Comparison of ENCODE assay signal across 13 cellular contexts in the genomic region with DNA sequence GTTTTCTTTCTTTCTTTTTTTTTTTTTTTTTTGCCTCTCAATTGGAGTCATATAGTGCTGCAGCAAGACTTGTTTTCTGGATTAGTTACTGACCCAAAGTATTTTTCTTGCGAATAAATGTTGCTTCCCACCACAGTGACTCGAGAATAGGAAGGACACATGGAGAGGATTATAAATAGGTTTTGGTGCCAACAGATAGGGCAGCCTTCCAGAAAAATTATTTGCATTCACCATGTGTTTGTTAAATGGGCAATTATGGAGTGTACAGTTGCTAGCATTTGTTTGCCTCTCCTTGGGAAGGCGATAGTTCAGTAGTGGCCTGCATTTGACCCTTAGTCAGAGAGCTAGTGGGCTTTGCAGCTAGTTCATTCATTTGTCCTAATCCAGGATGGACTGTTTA.
A peak's percentile ranks its signal among the peaks of the same experiment; 100 is the strongest.
DNase-seq lines count a peak whose midpoint lies in the region; ATAC-seq and TF ChIP-seq lines count a peak whose summit lies in the region.
"Had no signal": no experiment of that assay in that cellular context is flagged by ENCODE, and none has a peak within 500 bp of the region (broad histone marks: within the 10 kb centered on the region; RNA-seq: fewer than 3 reads in every experiment).

No MANE protein-coding gene starts in this region.

- intact Hi-C loops in activated B cell treated with CpG ODN at 0.5 μM for 24 hours (cut with micrococcal nuclease), result loop anchor here (5.0 to 10.0 kb wide), 3 partner anchors 47 to 139 kb away; no protein-coding TSS in a partner anchor

- peak overlapping the region; percentile 71 for H3K4me3 Mint-ChIP-seq in activated B cell treated with CpG ODN at 0.5 μM for 24 hours
- peak overlapping the region in 8 of 10 donors; percentile 8 to 73 (median 35) for H3K4me3 Mint-ChIP-seq in naive thymus-derived CD8-positive, alpha-beta T cell
- H3K4me3 Mint-ChIP-seq: activated naive CD8-positive, alpha-beta T cell treated with anti-CD3 and anti-CD28 coated beads for 36 hours had no signal

- no peaks in the 10 kb centered on the region for H3K27me3 Mint-ChIP-seq in activated B cell treated with CpG ODN at 0.5 μM for 24 hours
- H3K27me3 Mint-ChIP-seq in naive thymus-derived CD8-positive, alpha-beta T cell, result no peaks in the 10 kb centered on the region
- H3K27me3 Mint-ChIP-seq: activated naive CD8-positive, alpha-beta T cell treated with anti-CD3 and anti-CD28 coated beads for 36 hours; progenitor cell of endocrine pancreas had no signal

- ATAC-seq in activated B cell treated with CpG ODN at 0.5 μM for 24 hours (ENCODE audit: low read depth) (no peak), GM19023 (IDR thresholded peaks at IDR 0.05; ENCODE audit: unreplicated experiment) (no peak), GM21576 (IDR thresholded peaks at IDR 0.05; ENCODE audit: unreplicated experiment) (no peak)
- ATAC-seq in naive thymus-derived CD8-positive, alpha-beta T cell, result no peak

- no peak for TF ChIP-seq CTCF in activated B cell treated with CpG ODN at 0.5 μM for 24 hours (IDR thresholded peaks at IDR 0.05)
- TF ChIP-seq CTCF in coronary artery (IDR thresholded peaks at IDR 0.05), result no peak

- H3K4me3 ChIP-seq in coronary artery, result no peak overlapping the region

- H3K4me1 Mint-ChIP-seq in activated B cell treated with CpG ODN at 0.5 μM for 24 hours, result peaks cover 79% of the 10 kb centered on the region
- peaks cover 36 to 96% (median 69%) of the 10 kb centered on the region in 4 donors for H3K4me1 Mint-ChIP-seq in naive thymus-derived CD8-positive, alpha-beta T cell

- DNase-seq in DMS153 treated with DMSO at 0.1 percent for 48 hours (lab: John Stamatoyannopoulos, UW; ENCODE audit: unreplicated experiment) (peak; percentile 24), NCI-H1417 (lab: John Stamatoyannopoulos, UW) (peak in 2 of 3 experiments; percentile 28 to 79), activated B cell treated with CpG ODN at 0.5 μM for 24 hours (no peak), coronary artery (ENCODE audit: low spot score) (no peak), epidermal melanocyte (ENCODE audit: insufficient read length, low spot score) (no peak)
- DNase-seq in naive thymus-derived CD8-positive, alpha-beta T cell, result no peak
- DNase-seq: activated naive CD8-positive, alpha-beta T cell treated with anti-CD3 and anti-CD28 coated beads for 36 hours; H9; islet precursor cell had no signal

- H3K9me3 Mint-ChIP-seq in activated B cell treated with CpG ODN at 0.5 μM for 24 hours, result peaks cover 7% of the 10 kb centered on the region
- H3K9me3 Mint-ChIP-seq in naive thymus-derived CD8-positive, alpha-beta T cell, result peaks cover 0 to 2% (median 0%) of the 10 kb centered on the region in 9 donors
- H3K9me3 Mint-ChIP-seq: activated naive CD8-positive, alpha-beta T cell treated with anti-CD3 and anti-CD28 coated beads for 36 hours had no signal

- peak overlapping the region; percentile 83 for H3K27ac Mint-ChIP-seq in activated B cell treated with CpG ODN at 0.5 μM for 24 hours
- peak overlapping the region in 3 of 10 donors; percentile 12 to 88 (median 33) for H3K27ac Mint-ChIP-seq in naive thymus-derived CD8-positive, alpha-beta T cell
- H3K27ac Mint-ChIP-seq: progenitor cell of endocrine pancreas had no signal

- POLR2A ChIA-PET in activated B cell treated with CpG ODN at 0.5 μM for 24 hours (lab: Charles Lee), result interaction anchor here (0.6 to 1.6 kb wide), 8 partner anchors 11 to 239 kb away, joined by 3 to 5 read pairs (median 4); no protein-coding TSS in a partner anchor
- POLR2A ChIA-PET in naive thymus-derived CD8-positive, alpha-beta T cell (lab: Charles Lee), result interaction anchor here (0.7 kb wide), 1 partner anchor 15 kb away, joined by 6 read pairs; no protein-coding TSS in a partner anchor

- CTCF ChIA-PET in activated B cell treated with CpG ODN at 0.5 μM for 24 hours (lab: Charles Lee), result interaction anchor here (1.0 to 1.7 kb wide), 4 partner anchors 45 to 142 kb away, joined by 3 to 4 read pairs (median 4); no protein-coding TSS in a partner anchor

- peaks cover 12% of the 10 kb centered on the region for H3K36me3 Mint-ChIP-seq in activated B cell treated with CpG ODN at 0.5 μM for 24 hours (ENCODE audit: low read depth)
- peaks cover 0 to 7% (median 3%) of the 10 kb centered on the region in 3 donors for H3K36me3 Mint-ChIP-seq in naive thymus-derived CD8-positive, alpha-beta T cell

- no peak overlapping the region for H3K27ac ChIP-seq in coronary artery
- H3K27ac ChIP-seq: epithelial cell of prostate had no signal

Comparison
In these comparisons a context has a peak if more than half of its experiments do, and no peak if none do; other contexts are left out.
1. DNase-seq: peak in DMS153 treated with DMSO at 0.1 percent for 48 hours (single experiment) and NCI-H1417 (2 of 3); none in activated B cell treated with CpG ODN at 0.5 μM for 24 hours (single experiment), naive thymus-derived CD8-positive, alpha-beta T cell (0 of 10), coronary artery (single experiment) and epidermal melanocyte (single experiment).